1 cellular context compared by ENCODE assay signal in the genomic region with DNA sequence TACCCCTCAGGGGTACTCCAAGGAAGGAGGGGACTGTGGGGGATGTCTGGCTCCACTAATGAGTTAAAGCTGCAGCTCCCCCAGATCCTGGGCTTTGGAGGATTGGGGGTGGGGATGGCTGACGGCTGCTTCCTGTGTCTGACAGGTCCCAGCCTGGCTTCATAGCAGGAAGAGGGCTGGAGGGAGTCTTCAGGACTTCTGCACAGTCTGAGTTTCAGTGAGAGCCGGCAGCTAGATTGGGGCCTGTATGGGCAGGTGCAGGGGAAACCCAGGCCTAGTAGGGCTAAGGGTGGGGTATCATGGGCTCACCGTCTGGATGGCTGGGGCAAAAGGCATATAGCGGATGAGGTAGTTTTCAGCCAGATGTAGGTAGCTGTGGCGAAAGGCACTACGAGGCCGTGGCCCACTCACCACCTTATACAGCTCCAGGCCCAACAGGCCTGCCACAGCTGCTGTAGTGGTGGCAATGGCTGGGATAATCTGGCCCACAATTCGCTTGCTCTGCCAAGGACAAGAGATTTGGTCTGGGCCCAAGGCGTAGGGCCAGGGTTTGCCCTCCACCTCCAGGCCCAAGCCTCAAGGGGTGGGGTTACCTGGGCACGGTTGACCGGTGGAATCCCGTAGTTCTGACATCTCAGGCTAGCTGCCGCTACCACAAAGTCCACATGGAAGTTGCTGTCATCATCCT.
TF ChIP-seq lines count a peak whose summit lies in the region.

No MANE protein-coding gene starts in this region.

TF ChIP-seq in WTC11, 78 proteins besides CTCF, POLR2A, EP300 and RAD21 (continued from another document):
- TF ChIP-seq, protein P1, sequence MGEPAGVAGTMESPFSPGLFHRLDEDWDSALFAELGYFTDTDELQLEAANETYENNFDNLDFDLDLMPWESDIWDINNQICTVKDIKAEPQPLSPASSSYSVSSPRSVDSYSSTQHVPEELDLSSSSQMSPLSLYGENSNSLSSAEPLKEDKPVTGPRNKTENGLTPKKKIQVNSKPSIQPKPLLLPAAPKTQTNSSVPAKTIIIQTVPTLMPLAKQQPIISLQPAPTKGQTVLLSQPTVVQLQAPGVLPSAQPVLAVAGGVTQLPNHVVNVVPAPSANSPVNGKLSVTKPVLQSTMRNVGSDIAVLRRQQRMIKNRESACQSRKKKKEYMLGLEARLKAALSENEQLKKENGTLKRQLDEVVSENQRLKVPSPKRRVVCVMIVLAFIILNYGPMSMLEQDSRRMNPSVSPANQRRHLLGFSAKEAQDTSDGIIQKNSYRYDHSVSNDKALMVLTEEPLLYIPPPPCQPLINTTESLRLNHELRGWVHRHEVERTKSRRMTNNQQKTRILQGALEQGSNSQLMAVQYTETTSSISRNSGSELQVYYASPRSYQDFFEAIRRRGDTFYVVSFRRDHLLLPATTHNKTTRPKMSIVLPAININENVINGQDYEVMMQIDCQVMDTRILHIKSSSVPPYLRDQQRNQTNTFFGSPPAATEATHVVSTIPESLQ (CRISPR knock-in tag; IDR thresholded peaks at IDR 0.05) = no peak
- TF ChIP-seq, protein P2, sequence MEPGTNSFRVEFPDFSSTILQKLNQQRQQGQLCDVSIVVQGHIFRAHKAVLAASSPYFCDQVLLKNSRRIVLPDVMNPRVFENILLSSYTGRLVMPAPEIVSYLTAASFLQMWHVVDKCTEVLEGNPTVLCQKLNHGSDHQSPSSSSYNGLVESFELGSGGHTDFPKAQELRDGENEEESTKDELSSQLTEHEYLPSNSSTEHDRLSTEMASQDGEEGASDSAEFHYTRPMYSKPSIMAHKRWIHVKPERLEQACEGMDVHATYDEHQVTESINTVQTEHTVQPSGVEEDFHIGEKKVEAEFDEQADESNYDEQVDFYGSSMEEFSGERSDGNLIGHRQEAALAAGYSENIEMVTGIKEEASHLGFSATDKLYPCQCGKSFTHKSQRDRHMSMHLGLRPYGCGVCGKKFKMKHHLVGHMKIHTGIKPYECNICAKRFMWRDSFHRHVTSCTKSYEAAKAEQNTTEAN (CRISPR knock-in tag; IDR thresholded peaks at IDR 0.05) = no peak
- TF ChIP-seq ZNF317 (CRISPR knock-in tag; IDR thresholded peaks at IDR 0.05; ENCODE audit: borderline replicate concordance, low read depth) (no peak), FOXK1 (CRISPR knock-in tag; IDR thresholded peaks at IDR 0.05) (no peak), NR3C1 (CRISPR knock-in tag; conservative IDR thresholded peaks at IDR 0.05; ENCODE audit: low read depth) (no peak), ZNF396 (CRISPR knock-in tag; IDR thresholded peaks at IDR 0.05; ENCODE audit: borderline replicate concordance) (no peak), SMAD3 (CRISPR knock-in tag; IDR thresholded peaks at IDR 0.05; ENCODE audit: borderline replicate concordance) (no peak), SMAD4 (CRISPR knock-in tag; IDR thresholded peaks at IDR 0.05) (no peak)
- TF ChIP-seq, protein P3, sequence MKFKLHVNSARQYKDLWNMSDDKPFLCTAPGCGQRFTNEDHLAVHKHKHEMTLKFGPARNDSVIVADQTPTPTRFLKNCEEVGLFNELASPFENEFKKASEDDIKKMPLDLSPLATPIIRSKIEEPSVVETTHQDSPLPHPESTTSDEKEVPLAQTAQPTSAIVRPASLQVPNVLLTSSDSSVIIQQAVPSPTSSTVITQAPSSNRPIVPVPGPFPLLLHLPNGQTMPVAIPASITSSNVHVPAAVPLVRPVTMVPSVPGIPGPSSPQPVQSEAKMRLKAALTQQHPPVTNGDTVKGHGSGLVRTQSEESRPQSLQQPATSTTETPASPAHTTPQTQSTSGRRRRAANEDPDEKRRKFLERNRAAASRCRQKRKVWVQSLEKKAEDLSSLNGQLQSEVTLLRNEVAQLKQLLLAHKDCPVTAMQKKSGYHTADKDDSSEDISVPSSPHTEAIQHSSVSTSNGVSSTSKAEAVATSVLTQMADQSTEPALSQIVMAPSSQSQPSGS (CRISPR knock-in tag; IDR thresholded peaks at IDR 0.05; ENCODE audit: borderline replicate concordance, low read depth) = no peak
- TF ChIP-seq, protein P4, sequence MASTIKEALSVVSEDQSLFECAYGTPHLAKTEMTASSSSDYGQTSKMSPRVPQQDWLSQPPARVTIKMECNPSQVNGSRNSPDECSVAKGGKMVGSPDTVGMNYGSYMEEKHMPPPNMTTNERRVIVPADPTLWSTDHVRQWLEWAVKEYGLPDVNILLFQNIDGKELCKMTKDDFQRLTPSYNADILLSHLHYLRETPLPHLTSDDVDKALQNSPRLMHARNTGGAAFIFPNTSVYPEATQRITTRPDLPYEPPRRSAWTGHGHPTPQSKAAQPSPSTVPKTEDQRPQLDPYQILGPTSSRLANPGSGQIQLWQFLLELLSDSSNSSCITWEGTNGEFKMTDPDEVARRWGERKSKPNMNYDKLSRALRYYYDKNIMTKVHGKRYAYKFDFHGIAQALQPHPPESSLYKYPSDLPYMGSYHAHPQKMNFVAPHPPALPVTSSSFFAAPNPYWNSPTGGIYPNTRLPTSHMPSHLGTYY (CRISPR knock-in tag; IDR thresholded peaks at IDR 0.05) = no peak
- TF ChIP-seq, protein P5, sequence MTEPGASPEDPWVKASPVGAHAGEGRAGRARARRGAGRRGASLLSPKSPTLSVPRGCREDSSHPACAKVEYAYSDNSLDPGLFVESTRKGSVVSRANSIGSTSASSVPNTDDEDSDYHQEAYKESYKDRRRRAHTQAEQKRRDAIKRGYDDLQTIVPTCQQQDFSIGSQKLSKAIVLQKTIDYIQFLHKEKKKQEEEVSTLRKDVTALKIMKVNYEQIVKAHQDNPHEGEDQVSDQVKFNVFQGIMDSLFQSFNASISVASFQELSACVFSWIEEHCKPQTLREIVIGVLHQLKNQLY (CRISPR knock-in tag; IDR thresholded peaks at IDR 0.05) = no peak
- TF ChIP-seq, protein P6, sequence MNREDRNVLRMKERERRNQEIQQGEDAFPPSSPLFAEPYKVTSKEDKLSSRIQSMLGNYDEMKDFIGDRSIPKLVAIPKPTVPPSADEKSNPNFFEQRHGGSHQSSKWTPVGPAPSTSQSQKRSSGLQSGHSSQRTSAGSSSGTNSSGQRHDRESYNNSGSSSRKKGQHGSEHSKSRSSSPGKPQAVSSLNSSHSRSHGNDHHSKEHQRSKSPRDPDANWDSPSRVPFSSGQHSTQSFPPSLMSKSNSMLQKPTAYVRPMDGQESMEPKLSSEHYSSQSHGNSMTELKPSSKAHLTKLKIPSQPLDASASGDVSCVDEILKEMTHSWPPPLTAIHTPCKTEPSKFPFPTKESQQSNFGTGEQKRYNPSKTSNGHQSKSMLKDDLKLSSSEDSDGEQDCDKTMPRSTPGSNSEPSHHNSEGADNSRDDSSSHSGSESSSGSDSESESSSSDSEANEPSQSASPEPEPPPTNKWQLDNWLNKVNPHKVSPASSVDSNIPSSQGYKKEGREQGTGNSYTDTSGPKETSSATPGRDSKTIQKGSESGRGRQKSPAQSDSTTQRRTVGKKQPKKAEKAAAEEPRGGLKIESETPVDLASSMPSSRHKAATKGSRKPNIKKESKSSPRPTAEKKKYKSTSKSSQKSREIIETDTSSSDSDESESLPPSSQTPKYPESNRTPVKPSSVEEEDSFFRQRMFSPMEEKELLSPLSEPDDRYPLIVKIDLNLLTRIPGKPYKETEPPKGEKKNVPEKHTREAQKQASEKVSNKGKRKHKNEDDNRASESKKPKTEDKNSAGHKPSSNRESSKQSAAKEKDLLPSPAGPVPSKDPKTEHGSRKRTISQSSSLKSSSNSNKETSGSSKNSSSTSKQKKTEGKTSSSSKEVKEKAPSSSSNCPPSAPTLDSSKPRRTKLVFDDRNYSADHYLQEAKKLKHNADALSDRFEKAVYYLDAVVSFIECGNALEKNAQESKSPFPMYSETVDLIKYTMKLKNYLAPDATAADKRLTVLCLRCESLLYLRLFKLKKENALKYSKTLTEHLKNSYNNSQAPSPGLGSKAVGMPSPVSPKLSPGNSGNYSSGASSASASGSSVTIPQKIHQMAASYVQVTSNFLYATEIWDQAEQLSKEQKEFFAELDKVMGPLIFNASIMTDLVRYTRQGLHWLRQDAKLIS (CRISPR knock-in tag; IDR thresholded peaks at IDR 0.05; ENCODE audit: borderline replicate concordance) = no peak
- TF ChIP-seq, protein P7, sequence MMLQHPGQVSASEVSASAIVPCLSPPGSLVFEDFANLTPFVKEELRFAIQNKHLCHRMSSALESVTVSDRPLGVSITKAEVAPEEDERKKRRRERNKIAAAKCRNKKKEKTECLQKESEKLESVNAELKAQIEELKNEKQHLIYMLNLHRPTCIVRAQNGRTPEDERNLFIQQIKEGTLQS (CRISPR knock-in tag; conservative IDR thresholded peaks at IDR 0.05) = no peak
- TF ChIP-seq, protein P8, sequence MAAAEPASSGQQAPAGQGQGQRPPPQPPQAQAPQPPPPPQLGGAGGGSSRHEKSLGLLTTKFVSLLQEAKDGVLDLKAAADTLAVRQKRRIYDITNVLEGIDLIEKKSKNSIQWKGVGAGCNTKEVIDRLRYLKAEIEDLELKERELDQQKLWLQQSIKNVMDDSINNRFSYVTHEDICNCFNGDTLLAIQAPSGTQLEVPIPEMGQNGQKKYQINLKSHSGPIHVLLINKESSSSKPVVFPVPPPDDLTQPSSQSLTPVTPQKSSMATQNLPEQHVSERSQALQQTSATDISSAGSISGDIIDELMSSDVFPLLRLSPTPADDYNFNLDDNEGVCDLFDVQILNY (CRISPR knock-in tag; IDR thresholded peaks at IDR 0.05) = no peak
TF ChIP-seq in WTC11: peak in this region for 0.
